9 cellular contexts compared by ENCODE assay signal in the genomic region with DNA sequence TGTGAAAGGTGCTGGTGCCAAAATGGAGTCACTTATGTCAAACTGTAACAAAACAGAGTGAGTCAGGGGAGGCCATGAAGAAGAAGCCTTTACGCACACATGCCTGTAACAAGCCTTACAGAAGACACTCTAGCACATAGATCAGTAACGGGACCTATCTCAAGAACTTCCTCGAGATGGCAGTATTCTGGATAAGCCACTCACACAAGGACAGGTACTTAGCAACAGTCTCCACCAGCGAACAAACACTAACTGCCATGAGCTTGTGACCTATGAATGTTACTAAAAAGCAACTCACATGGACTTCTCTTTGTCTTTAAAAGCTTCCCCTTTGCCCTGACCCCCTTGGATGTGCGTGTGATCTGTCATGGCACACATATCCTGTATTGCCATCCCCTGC.
DNase-seq lines count a peak whose midpoint lies in the region; ATAC-seq and TF ChIP-seq lines count a peak whose summit lies in the region.
"Had no signal": no experiment of that assay in that cellular context is flagged by ENCODE, and none has a peak within 500 bp of the region (broad histone marks: within the 10 kb centered on the region; RNA-seq: fewer than 3 reads in every experiment).

No MANE protein-coding gene starts in this region.

- ATAC-seq in HCT116, result peak; percentile 100
- no peak for ATAC-seq in GM21526 (IDR thresholded peaks at IDR 0.05; ENCODE audit: low FRiP score, unreplicated experiment)

- no peaks in the 10 kb centered on the region for H3K9me3 Mint-ChIP-seq in Caco-2 (ENCODE audit: unreplicated experiment)
- H3K9me3 Mint-ChIP-seq in activated CD4-positive, alpha-beta memory T cell treated with anti-CD3 and anti-CD28 coated beads for 36 hours, result no peaks in the 10 kb centered on the region
- H3K9me3 Mint-ChIP-seq: activated T-helper 2 cell treated with anti-CD3 and anti-CD28 coated beads, Interferon-gamma antibody, Interleukin-2, Interleukin-4, amounts not matched to agents 10 μg/mL and 5 μg/mL and 100 μg/mL, durations not matched to agents 14 hours and 24 hours and 36 hours had no signal

- H3K4me2 ChIP-seq in HCT116 (ENCODE audit: low read length), result no peak overlapping the region

- TF ChIP-seq RAD21 in HCT116 (IDR thresholded peaks at IDR 0.05; ENCODE audit: low read depth), result peak; percentile 44

- H3K4me1 ChIP-seq in Caco-2 (no peaks in the 10 kb centered on the region), HCT116 (ENCODE audit: control insufficient read depth in 1 of 2, insufficient read depth in 2 of 2, low read length in 2 of 2) (no peaks in the 10 kb centered on the region), NT2/D1 (ENCODE audit: insufficient read depth, insufficient read length) (no peaks in the 10 kb centered on the region)

- H3K27me3 ChIP-seq in Caco-2 (replicated peaks; ENCODE audit: control insufficient read depth, insufficient read depth, low read length) (no peaks in the 10 kb centered on the region), HCT116 (ENCODE audit: insufficient read depth, low read length) (no peaks in the 10 kb centered on the region), NT2/D1 (ENCODE audit: insufficient read depth, insufficient read length) (no peaks in the 10 kb centered on the region)

- no peak overlapping the region for H3K4me3 Mint-ChIP-seq in Caco-2 (ENCODE audit: unreplicated experiment)
- no peak overlapping the region for H3K4me3 Mint-ChIP-seq in activated CD4-positive, alpha-beta memory T cell treated with anti-CD3 and anti-CD28 coated beads for 36 hours

- DNase-seq in Caco-2 (peak in 1 of 2 experiments; percentile 18), HCT116 (ENCODE audit: low read depth, low spot score) (peak; percentile 65), NT2/D1 (ENCODE audit: low read depth, low spot score) (peak; percentile 8), fibroblast of the aortic adventitia (ENCODE audit: low read depth) (peak; percentile 19), AG20443 (ENCODE audit: low spot score) (no peak), globus pallidus (ENCODE audit: low spot score) (no peak)
- DNase-seq in activated CD4-positive, alpha-beta memory T cell treated with anti-CD3 and anti-CD28 coated beads for 36 hours, result no peak

- H3K9me2 ChIP-seq in HCT116 (ENCODE audit: insufficient read depth), result no peaks in the 10 kb centered on the region

- H3K36me3 Mint-ChIP-seq in Caco-2 (ENCODE audit: insufficient read depth, unreplicated experiment), result no peaks in the 10 kb centered on the region
- H3K36me3 Mint-ChIP-seq in activated CD4-positive, alpha-beta memory T cell treated with anti-CD3 and anti-CD28 coated beads for 36 hours, result no peaks in the 10 kb centered on the region

- POLR2A ChIA-PET in Caco-2 (lab: Charles Lee), result no interaction called here
- POLR2A ChIA-PET in HCT116 (lab: Charles Lee), result no interaction called here
- POLR2A ChIA-PET in activated CD4-positive, alpha-beta memory T cell treated with anti-CD3 and anti-CD28 coated beads for 36 hours (lab: Charles Lee), result no interaction called here

- no peaks in the 10 kb centered on the region for H4K20me1 ChIP-seq in HCT116 (ENCODE audit: insufficient read depth)

- H3K4me3 ChIP-seq in Caco-2 (ENCODE audit: low read depth, low read length) (no peak overlapping the region), HCT116 (replicated peaks in 1 of 2; ENCODE audit: low read depth in 1 of 2, low read length in 2 of 2) (no peak overlapping the region), NT2/D1 (ENCODE audit: insufficient read length, low read depth) (no peak overlapping the region), fibroblast of the aortic adventitia (ENCODE audit: low read depth, low read length) (no peak overlapping the region)

- H3K9me3 ChIP-seq in Caco-2 (no peaks in the 10 kb centered on the region), HCT116 (ENCODE audit: control insufficient read depth in 1 of 2, insufficient read depth in 1 of 2, low read depth in 1 of 2, low read length in 2 of 2) (no peaks in the 10 kb centered on the region), NT2/D1 (ENCODE audit: insufficient read depth, low read length) (0 out of 2 replicates have a peak, but pooled peaks cover 3% of the 10 kb centered on the region)

- BruUV-seq in Caco-2 (replicated peaks; lab: Mats Ljungman, UMichigan) (no TSS peak), HCT116 (replicated peaks; lab: Mats Ljungman, UMichigan) (no TSS peak)

- no peak overlapping the region for H3K27ac Mint-ChIP-seq in Caco-2 (ENCODE audit: unreplicated experiment)
- H3K27ac Mint-ChIP-seq in activated CD4-positive, alpha-beta memory T cell treated with anti-CD3 and anti-CD28 coated beads for 36 hours, result no peak overlapping the region
- H3K27ac Mint-ChIP-seq: activated T-helper 2 cell treated with anti-CD3 and anti-CD28 coated beads, Interferon-gamma antibody, Interleukin-2, Interleukin-4, amounts not matched to agents 10 μg/mL and 5 μg/mL and 100 μg/mL, durations not matched to agents 14 hours and 24 hours and 36 hours had no signal

- no peaks in the 10 kb centered on the region for H3K79me2 ChIP-seq in HCT116 (ENCODE audit: insufficient read depth, low read length)

- H3K36me3 ChIP-seq in Caco-2 (ENCODE audit: control insufficient read depth, insufficient read depth, low read length) (no peaks in the 10 kb centered on the region), HCT116 (ENCODE audit: control insufficient read depth in 1 of 2, insufficient read depth in 2 of 2, low read length in 2 of 2) (no peaks in the 10 kb centered on the region), NT2/D1 (ENCODE audit: insufficient read depth, insufficient read length, low read length) (no peaks in the 10 kb centered on the region)

- H3K27me3 Mint-ChIP-seq in Caco-2 (ENCODE audit: insufficient read depth, unreplicated experiment), result peaks cover 5% of the 10 kb centered on the region
- no peaks in the 10 kb centered on the region for H3K27me3 Mint-ChIP-seq in activated CD4-positive, alpha-beta memory T cell treated with anti-CD3 and anti-CD28 coated beads for 36 hours

- H3K9ac ChIP-seq in HCT116 (ENCODE audit: low read length) (no peak overlapping the region), NT2/D1 (ENCODE audit: insufficient read length, low read depth) (no peak overlapping the region)

- H3K27ac ChIP-seq in HCT116 (ENCODE audit: low read depth, low read length), result no peak overlapping the region

- CTCF ChIA-PET in Caco-2 (lab: Charles Lee), result interaction anchor here (0.6 to 1.0 kb wide), 2 partner anchors 29 to 670 kb away, joined by 3 read pairs; no protein-coding TSS in a partner anchor
- CTCF ChIA-PET in HCT116 (lab: Charles Lee), result interaction anchor here (0.6 to 1.7 kb wide), 7 partner anchors 9 to 72 kb away, joined by 3 to 6 read pairs (median 4); no protein-coding TSS in a partner anchor
- CTCF ChIA-PET in activated CD4-positive, alpha-beta memory T cell treated with anti-CD3 and anti-CD28 coated beads for 36 hours (lab: Charles Lee), result interaction anchor here (0.5 to 1.3 kb wide), 4 partner anchors 10 to 573 kb away, joined by 3 read pairs; no protein-coding TSS in a partner anchor

- peaks cover 5% of the 10 kb centered on the region for H3K4me1 Mint-ChIP-seq in Caco-2 (ENCODE audit: low read depth, unreplicated experiment)
- no peaks in the 10 kb centered on the region for H3K4me1 Mint-ChIP-seq in activated CD4-positive, alpha-beta memory T cell treated with anti-CD3 and anti-CD28 coated beads for 36 hours (ENCODE audit: low read depth)

- peak; percentile 20 to 26 for TF ChIP-seq CTCF in Caco-2 (IDR thresholded peaks at IDR 0.05; ENCODE audit: insufficient read depth in 1 of 2, low read depth in 1 of 2, low read length in 1 of 2, severe bottlenecking in 1 of 2, unreplicated experiment in 1 of 2)
- peak; percentile 29 to 68 (median 60); a peak in 5 of 6 replicates for TF ChIP-seq CTCF in HCT116 (IDR thresholded peaks at IDR 0.05 in 2 of 3, conservative IDR thresholded peaks at IDR 0.05 in 1 of 3; ENCODE audit: borderline replicate concordance in 1 of 3, insufficient read depth in 1 of 3, low read depth in 2 of 3, low read length in 2 of 3)
- TF ChIP-seq CTCF in fibroblast of the aortic adventitia (IDR thresholded peaks at IDR 0.05; ENCODE audit: insufficient read depth, low read length), result peak; percentile 20

- H2AFZ ChIP-seq in HCT116 (ENCODE audit: low read depth, low read length, poor library complexity, severe bottlenecking), result peak overlapping the region; percentile 2

- intact Hi-C loops in Caco-2 (cut with micrococcal nuclease; ENCODE audit: unreplicated experiment) (loop anchor here (5.0 kb wide), 1 partner anchor 72 kb away; no protein-coding TSS in a partner anchor), HCT116 (cut with micrococcal nuclease) (loop anchor here (10.0 kb wide), 1 partner anchor 619 kb away; no protein-coding TSS in a partner anchor)
- intact Hi-C loops in activated CD4-positive, alpha-beta memory T cell treated with anti-CD3 and anti-CD28 coated beads for 36 hours (cut with micrococcal nuclease), result no loop called here

- RAD21 ChIA-PET in HCT116 (lab: Charles Lee; ENCODE audit: low non-redundant PET in 1 of 2, low total read pairs in 2 of 2, uncharacterized antibody in 2 of 2, unreplicated experiment in 2 of 2), result interaction anchor here in 1 of 2 experiments (0.6 kb wide), 1 partner anchor 72 kb away, joined by 4 read pairs; no protein-coding TSS in a partner anchor

- TF ChIP-seq POLR2A in HCT116 (IDR thresholded peaks at IDR 0.05; ENCODE audit: borderline replicate concordance, extremely low read depth, insufficient read depth, insufficient read length), result no peak

TF ChIP-seq in HCT116, 20 proteins besides CTCF, POLR2A, EP300 and RAD21:
- TF ChIP-seq ELF1 (IDR thresholded peaks at IDR 0.05; ENCODE audit: borderline replicate concordance, low read depth) (no peak), SRF (IDR thresholded peaks at IDR 0.05; ENCODE audit: low read depth) (no peak), POLR2AphosphoS5 (IDR thresholded peaks at IDR 0.05; ENCODE audit: low read depth, low read length) (no peak), CBX3 (IDR thresholded peaks at IDR 0.05; ENCODE audit: low read depth) (0 out of 2 replicates have a peak, but pooled peaks have one; percentile 8)

Comparison
In these comparisons a context has a peak if more than half of its experiments do, and no peak if none do; other contexts are left out.
1. DNase-seq: peak in HCT116 (single experiment), NT2/D1 (single experiment) and fibroblast of the aortic adventitia (single experiment); none in AG20443 (single experiment), globus pallidus (single experiment) and activated CD4-positive, alpha-beta memory T cell treated with anti-CD3 and anti-CD28 coated beads for 36 hours (single experiment).
2. Peak in every context shown above with its lines, with median percentiles within 50 percentile points of each other: CTCF ChIP-seq.